Comparison of ENCODE assay signal across 8 cellular contexts in the genomic region with DNA sequence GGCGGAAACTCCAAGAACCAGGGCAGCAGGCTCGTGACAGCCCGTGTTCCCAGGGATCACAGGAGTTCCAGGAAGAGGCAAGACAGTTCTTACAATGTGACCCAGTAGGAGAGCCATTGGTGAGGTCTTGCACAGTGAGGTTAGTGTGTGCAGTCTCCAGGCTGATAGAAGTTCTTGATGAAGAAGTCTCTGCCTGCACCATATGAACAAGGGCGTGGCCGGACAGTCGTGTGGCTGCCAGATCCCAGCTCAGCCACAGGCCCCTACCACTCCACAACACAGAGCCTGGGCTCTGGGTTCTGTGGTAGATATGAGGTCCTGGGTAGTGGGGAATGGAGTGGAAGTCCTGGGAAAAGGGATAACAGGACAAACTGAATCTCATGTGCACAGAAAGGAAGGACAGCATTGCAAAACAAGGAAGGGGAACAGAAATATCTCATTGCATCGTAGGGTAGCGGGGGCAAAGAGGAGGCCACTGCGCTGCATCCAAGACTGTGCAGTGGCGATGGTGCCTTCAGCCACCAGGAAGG.
DNase-seq lines count a peak whose midpoint lies in the region; ATAC-seq and TF ChIP-seq lines count a peak whose summit lies in the region.

No MANE protein-coding gene starts in this region.

- TF ChIP-seq POLR2A in right lobe of liver (IDR thresholded peaks at IDR 0.05) (no peak), stomach (IDR thresholded peaks at IDR 0.05) (no peak)

- in situ Hi-C loops in G401 (cut with HindIII; ENCODE audit: low sequenced_read_pairs), result no loop called here

- H3K4me1 ChIP-seq in right lobe of liver (peaks cover 0 to 14% (median 2%) of the 10 kb centered on the region in 4 donors), stomach (peaks cover 7 to 32% (median 22%) of the 10 kb centered on the region in 4 donors)

- no peak for TF ChIP-seq CTCF in coronary artery (IDR thresholded peaks at IDR 0.05)
- TF ChIP-seq CTCF in right lobe of liver (IDR thresholded peaks at IDR 0.05), result no peak
- TF ChIP-seq CTCF in stomach (IDR thresholded peaks at IDR 0.05), result no peak

- no peaks in the 10 kb centered on the region for H3K9me3 ChIP-seq in right lobe of liver
- no peaks in the 10 kb centered on the region for H3K9me3 ChIP-seq in stomach

- H3K4me3 ChIP-seq in coronary artery (peak overlapping the region; percentile 83), right lobe of liver (peak overlapping the region; percentile 61 to 76 (median 62)), stomach (peak overlapping the region; percentile 62 to 68 (median 65))

- H3K27ac ChIP-seq in coronary artery (peak overlapping the region; percentile 71 to 97), right lobe of liver (peak overlapping the region; percentile 95 to 99 (median 99)), stomach (peak overlapping the region; percentile 83 to 99 (median 94))

- no peaks in the 10 kb centered on the region for H3K27me3 ChIP-seq in right lobe of liver
- H3K27me3 ChIP-seq in stomach, result no peaks in the 10 kb centered on the region

- no peak for TF ChIP-seq EP300 in stomach (IDR thresholded peaks at IDR 0.05)

- H3K36me3 ChIP-seq in right lobe of liver, result no peaks in the 10 kb centered on the region
- no peaks in the 10 kb centered on the region for H3K36me3 ChIP-seq in stomach

- intact Hi-C loops in right lobe of liver (cut with DNase I), result loop anchor here in 1 of 2 donors (5.0 kb wide), 1 partner anchor 108 kb away; no protein-coding TSS in a partner anchor
- intact Hi-C loops in stomach (cut with DNase I; ENCODE audit: low total_unique reads), result no loop called here

- DNase-seq in G401 (ENCODE audit: low spot score) (peak; percentile 40), SKM-1 treated with dmso at 0.1 percent for 144 hours (lab: John Stamatoyannopoulos, UW; ENCODE audit: unreplicated experiment) (peak; percentile 77), coronary artery (ENCODE audit: low spot score) (no peak), right lobe of liver (peak in 2 of 3 donors; percentile 29 to 48), stomach (no peak), midbrain (lab: John Stamatoyannopoulos, UW) (no peak), SHP77 treated with DMSO at 0.1 percent for 48 hours (lab: John Stamatoyannopoulos, UW) (no peak)

- whole genome bisulfite sequencing in right lobe of liver (ENCODE audit: insufficient coverage, low coverage, low lambda C conversion rate, missing lambda C conversion rate), result 0% methylated on average over 5 of the region's 10 CpGs
- 14 to 21% (median 20%) methylated on average over 10 of the region's 10 CpGs for WGBS in stomach, 5 donors

- ATAC-seq in HG03095 (IDR thresholded peaks at IDR 0.05; ENCODE audit: unreplicated experiment), result peak; percentile 8
- ATAC-seq in right lobe of liver, result peak; percentile 2 to 32 (median 16)

Comparison
In these comparisons a context has a peak if more than half of its experiments do, and no peak if none do; other contexts are left out.
1. DNase-seq: peak in G401 (single experiment), SKM-1 treated with dmso at 0.1 percent for 144 hours (single experiment) and right lobe of liver (2 of 3); none in coronary artery (single experiment), stomach (single experiment), midbrain (single experiment) and SHP77 treated with DMSO at 0.1 percent for 48 hours (single experiment).
2. Peak in every context shown above with its lines, with median percentiles within 50 percentile points of each other: H3K27ac ChIP-seq and H3K4me3 ChIP-seq.